In genomic region chr21:35491920-35492678, GRCh38 we compare ENCODE assay signal across 23 cellular contexts.
A peak's percentile ranks its signal among the peaks of the same experiment; 100 is the strongest.
DNase-seq lines count a peak whose midpoint lies in the region; ATAC-seq and TF ChIP-seq lines count a peak whose summit lies in the region.
"Had no signal": no experiment of that assay in that cellular context is flagged by ENCODE, and none has a peak within 500 bp of the region (broad histone marks: within the 10 kb centered on the region; RNA-seq: fewer than 3 reads in every experiment).

No MANE protein-coding gene starts in this region.

- no peaks in the 10 kb centered on the region for H3K36me3 Mint-ChIP-seq in stimulated activated naive B cell treated with anti-CD40 and anti-IgM and Interleukin-4, amounts not matched to agents 10 μg/mL and 1 μg/mL and 100 μg/mL, for 72 hours
- H3K36me3 Mint-ChIP-seq: naive B cell, T-cell had no signal

- ATAC-seq in stimulated activated naive B cell treated with anti-CD40 and anti-IgM and Interleukin-4, amounts not matched to agents 10 μg/mL and 1 μg/mL and 100 μg/mL, for 72 hours (replicated peaks) = peak; percentile 38 to 44
- ATAC-seq: activated CD4-positive, CD25-positive, alpha-beta regulatory T cell treated with anti-CD3 and anti-CD28 coated beads, Interleukin-2, amount 50 U/mL, for 24 hours; activated naive CD8-positive, alpha-beta T cell treated with anti-CD3 and anti-CD28 coated beads, Interleukin-2, amount 50 U/mL, for 24 hours; GM12878; stimulated activated naive CD8-positive, alpha-beta T cell treated with anti-CD3 and anti-CD28 coated beads, Interleukin-15, Interleukin-2, amounts not matched to agents 100 U/mL and 50 U/mL, for 24 hours; T-cell had no signal

- no peak for TF ChIP-seq CTCF in epithelial cell of esophagus (IDR thresholded peaks at IDR 0.05; ENCODE audit: insufficient read depth, low read depth, low read length, missing control alignments)

- H3K4me3 Mint-ChIP-seq in stimulated activated naive B cell treated with anti-CD40 and anti-IgM and Interleukin-4, amounts not matched to agents 10 μg/mL and 1 μg/mL and 100 μg/mL, for 72 hours = no peak overlapping the region
- H3K4me3 Mint-ChIP-seq: activated naive CD8-positive, alpha-beta T cell treated with anti-CD3 and anti-CD28 coated beads, Interleukin-2, amount 50 U/mL, for 24 hours; activated T-cell treated with anti-CD3 and anti-CD28 coated beads, Interleukin-2, amount 50 U/mL, for 24 hours; T-cell had no signal

- no peak overlapping the region for H3K4me3 ChIP-seq in epithelial cell of esophagus (ENCODE audit: low read length)
- H3K4me3 ChIP-seq: GM12878, thyroid gland had no signal

- DNase-seq in SIG-M5 treated with dmso at 0.1 percent for 504 hours (lab: John Stamatoyannopoulos, UW; ENCODE audit: unreplicated experiment) (peak; percentile 44), SIG-M5 (lab: John Stamatoyannopoulos, UW) (no peak), MV-4-11 (lab: John Stamatoyannopoulos, UW) (peak; percentile 91), epithelial cell of esophagus (ENCODE audit: low read depth) (peak; percentile 55), ACHN (no peak), NCI-H2029 treated with DMSO at 0.1 percent for 48 hours (lab: John Stamatoyannopoulos, UW) (no peak), nucleus accumbens (lab: John Stamatoyannopoulos, UW) (no peak)
- no peak for DNase-seq in stimulated activated naive B cell treated with anti-CD40 and anti-IgM and Interleukin-4, amounts not matched to agents 10 μg/mL and 1 μg/mL and 100 μg/mL, for 72 hours
- DNase-seq: activated CD8-positive, alpha-beta memory T cell treated with anti-CD3 and anti-CD28 coated beads for 24 hours; activated gamma-delta T cell treated with Interleukin-2 at 50 U/mL for 16 hours; activated naive CD8-positive, alpha-beta T cell treated with anti-CD3 and anti-CD28 coated beads, Interleukin-2, amount 50 U/mL, for 24 hours; activated T-cell treated with anti-CD3 and anti-CD28 coated beads, Interleukin-2, amount 50 U/mL, for 24 hours; cerebellar nuclear complex; Karpas-422; naive B cell; NCI-H1105; NCI-H2029; NCI-H226; stimulated activated naive CD8-positive, alpha-beta T cell treated with anti-CD3 and anti-CD28 coated beads, Interleukin-15, Interleukin-2, amounts not matched to agents 100 U/mL and 50 U/mL, for 24 hours; T-cell; thyroid gland had no signal

- peaks cover 0 to 3% of the 10 kb centered on the region in 2 donors for H3K9me3 Mint-ChIP-seq in stimulated activated naive B cell treated with anti-CD40 and anti-IgM and Interleukin-4, amounts not matched to agents 10 μg/mL and 1 μg/mL and 100 μg/mL, for 72 hours
- H3K9me3 Mint-ChIP-seq: activated T-cell treated with anti-CD3 and anti-CD28 coated beads, Interleukin-2, amount 50 U/mL, for 24 hours; T-cell had no signal

- no peak overlapping the region for H3K27ac Mint-ChIP-seq in stimulated activated naive B cell treated with anti-CD40 and anti-IgM and Interleukin-4, amounts not matched to agents 10 μg/mL and 1 μg/mL and 100 μg/mL, for 72 hours
- H3K27ac Mint-ChIP-seq: activated naive CD8-positive, alpha-beta T cell treated with anti-CD3 and anti-CD28 coated beads, Interleukin-2, amount 50 U/mL, for 24 hours; activated T-cell treated with anti-CD3 and anti-CD28 coated beads, Interleukin-2, amount 50 U/mL, for 24 hours had no signal

- in situ Hi-C loops in ACHN (cut with HindIII; ENCODE audit: low pct_ligation_motif_present, low pct_unique_long_range_greater_than_20kb, low sequenced_read_pairs) = no loop called here

- peaks cover 0 to 8% of the 10 kb centered on the region in 2 donors for H3K4me1 Mint-ChIP-seq in stimulated activated naive B cell treated with anti-CD40 and anti-IgM and Interleukin-4, amounts not matched to agents 10 μg/mL and 1 μg/mL and 100 μg/mL, for 72 hours
- H3K4me1 Mint-ChIP-seq: activated naive CD8-positive, alpha-beta T cell treated with anti-CD3 and anti-CD28 coated beads, Interleukin-2, amount 50 U/mL, for 24 hours; naive B cell; T-cell had no signal

- peaks cover 4 to 12% of the 10 kb centered on the region in 2 donors for H3K27me3 Mint-ChIP-seq in stimulated activated naive B cell treated with anti-CD40 and anti-IgM and Interleukin-4, amounts not matched to agents 10 μg/mL and 1 μg/mL and 100 μg/mL, for 72 hours
- H3K27me3 Mint-ChIP-seq: activated naive CD8-positive, alpha-beta T cell treated with anti-CD3 and anti-CD28 coated beads, Interleukin-2, amount 50 U/mL, for 24 hours had no signal

Comparison
In these comparisons a context has a peak if more than half of its experiments do, and no peak if none do; other contexts are left out.
1. DNase-seq: peak in SIG-M5 treated with dmso at 0.1 percent for 504 hours (single experiment), MV-4-11 (single experiment) and epithelial cell of esophagus (single experiment); none in SIG-M5 (single experiment), stimulated activated naive B cell treated with anti-CD40 and anti-IgM and Interleukin-4, amounts not matched to agents 10 μg/mL and 1 μg/mL and 100 μg/mL, for 72 hours (single experiment), ACHN (single experiment), NCI-H2029 treated with DMSO at 0.1 percent for 48 hours (single experiment) and nucleus accumbens (0 of 56).